Comparison of ENCODE assay signal across 8 cellular contexts in genomic region chr6:139030539-139030938, GRCh38. TPM values are rescaled to one million over a fixed set of nuclear protein-coding genes. Genes with fewer than 3 reads are reported as not detected.
DNase-seq lines count a peak whose midpoint lies in the region; ATAC-seq and TF ChIP-seq lines count a peak whose summit lies in the region.

No MANE protein-coding gene starts in this region.

- no peak for TF ChIP-seq POLR2A in vagina (IDR thresholded peaks at IDR 0.05)

- POLR2A ChIA-PET in activated CD8-positive, alpha-beta T cell treated with anti-CD3 and anti-CD28 coated beads for 36 hours (lab: Charles Lee) = interaction anchor here (1.0 to 4.2 kb wide), 5 partner anchors 10 to 115 kb away, joined by 3 to 16 read pairs (median 3); no protein-coding TSS in a partner anchor
- POLR2A ChIA-PET in RWPE1 (lab: Yijun Ruan, JAX; ENCODE audit: low non-redundant PET) = no interaction called here

- in situ Hi-C loops in brain microvascular endothelial cell (cut with HindIII; ENCODE audit: low pct_ligation_motif_present, low sequenced_read_pairs) = no loop called here

- no peak overlapping the region for H3K4me3 Mint-ChIP-seq in activated CD8-positive, alpha-beta T cell treated with anti-CD3 and anti-CD28 coated beads for 36 hours

- H3K27me3 ChIP-seq in vagina (no peaks in the 10 kb centered on the region), brain microvascular endothelial cell (replicated peaks) (no peaks in the 10 kb centered on the region)

- H3K36me3 Mint-ChIP-seq in activated CD8-positive, alpha-beta T cell treated with anti-CD3 and anti-CD28 coated beads for 36 hours (ENCODE audit: low read depth) = peaks cover 24% of the 10 kb centered on the region

- H3K4me1 ChIP-seq in vagina = peaks cover 11% of the 10 kb centered on the region

- CTCF ChIA-PET in activated CD8-positive, alpha-beta T cell treated with anti-CD3 and anti-CD28 coated beads for 36 hours (lab: Charles Lee) = interaction anchor here (1.1 to 1.6 kb wide), 5 partner anchors 17 to 79 kb away, joined by 3 to 4 read pairs (median 4); no protein-coding TSS in a partner anchor
- CTCF ChIA-PET in RWPE1 (lab: Yijun Ruan, JAX) = interaction anchor here (1.1 kb wide), 1 partner anchor 102 kb away, joined by 5 read pairs; no protein-coding TSS in a partner anchor

- peak; percentile 31 for ATAC-seq in GM19463 (IDR thresholded peaks at IDR 0.05; ENCODE audit: unreplicated experiment)
- ATAC-seq in HG03457 (IDR thresholded peaks at IDR 0.05; ENCODE audit: unreplicated experiment) = peak; percentile 48
- no peak for ATAC-seq in activated CD8-positive, alpha-beta T cell treated with anti-CD3 and anti-CD28 coated beads for 36 hours

- H3K36me3 ChIP-seq in vagina = no peaks in the 10 kb centered on the region
- peaks cover 9% of the 10 kb centered on the region for H3K36me3 ChIP-seq in brain microvascular endothelial cell (replicated peaks)

- H3K4me3 ChIP-seq in GM08714 (ENCODE audit: low read length) (peak overlapping the region; percentile 82), vagina (peak overlapping the region in 1 of 2 donors; percentile 93), brain microvascular endothelial cell (ENCODE audit: low read depth, low read length) (no peak overlapping the region)

- H3K27ac ChIP-seq in vagina = peak overlapping the region; percentile 80
- H3K27ac ChIP-seq in RWPE1 = no peak overlapping the region
- no peak overlapping the region for H3K27ac ChIP-seq in brain microvascular endothelial cell

- intact Hi-C loops in activated CD8-positive, alpha-beta T cell treated with anti-CD3 and anti-CD28 coated beads for 36 hours (cut with micrococcal nuclease) = loop anchor here (5.0 kb wide), 1 partner anchor 82 kb away; no protein-coding TSS in a partner anchor
- intact Hi-C loops in vagina (cut with DNase I) = no loop called here

- H3K27ac Mint-ChIP-seq in activated CD8-positive, alpha-beta T cell treated with anti-CD3 and anti-CD28 coated beads for 36 hours = no peak overlapping the region

- H3K27me3 Mint-ChIP-seq in activated CD8-positive, alpha-beta T cell treated with anti-CD3 and anti-CD28 coated beads for 36 hours = no peaks in the 10 kb centered on the region

- TF ChIP-seq CTCF in activated CD8-positive, alpha-beta T cell treated with anti-CD3 and anti-CD28 coated beads for 36 hours (IDR thresholded peaks at IDR 0.05) = no peak
- no peak for TF ChIP-seq CTCF in vagina (IDR thresholded peaks at IDR 0.05)
- TF ChIP-seq CTCF in RWPE1 (conservative IDR thresholded peaks at IDR 0.05; ENCODE audit: low read depth) = no peak
- TF ChIP-seq CTCF in brain microvascular endothelial cell (IDR thresholded peaks at IDR 0.05; ENCODE audit: low read depth, low read length, missing control alignments) = no peak

- no peaks in the 10 kb centered on the region for H3K9me3 Mint-ChIP-seq in activated CD8-positive, alpha-beta T cell treated with anti-CD3 and anti-CD28 coated beads for 36 hours

- peaks cover 29% of the 10 kb centered on the region for H3K4me1 Mint-ChIP-seq in activated CD8-positive, alpha-beta T cell treated with anti-CD3 and anti-CD28 coated beads for 36 hours (ENCODE audit: low read depth)

- no peaks in the 10 kb centered on the region for H3K9me3 ChIP-seq in vagina

- peak; percentile 58 for DNase-seq in activated CD8-positive, alpha-beta T cell treated with anti-CD3 and anti-CD28 coated beads for 36 hours
- no peak for DNase-seq in vagina (ENCODE audit: extremely low spot score in 2 of 2)
- no peak for DNase-seq in RWPE1 (ENCODE audit: low spot score)
- DNase-seq in brain microvascular endothelial cell = no peak
- no peak for DNase-seq in OCI-M2 (lab: John Stamatoyannopoulos, UW; ENCODE audit: unreplicated experiment)

RNA-seq across cellular contexts. Expression of gene ABRACL, which starts 2.0 kb away (rescaled TPM):
- total RNA-seq in activated CD8-positive, alpha-beta T cell treated with anti-CD3 and anti-CD28 coated beads for 36 hours = 100 to 1,000 TPM; 147 to 155 TPM
- total RNA-seq in vagina = 14.0 TPM

RNA-seq across cellular contexts. Expression of gene REPS1, which starts 42.5 kb away (rescaled TPM):
- 10 to 100 TPM; 44.9 to 46.6 TPM for total RNA-seq in activated CD8-positive, alpha-beta T cell treated with anti-CD3 and anti-CD28 coated beads for 36 hours
- 96.5 TPM for total RNA-seq in vagina
